Comparison of ENCODE assay signal across 8 cellular contexts in genomic region chr20:2663887-2664719, GRCh38. TPM values are rescaled to one million over a fixed set of nuclear protein-coding genes. Genes with fewer than 3 reads are reported as not detected.
DNase-seq lines count a peak whose midpoint lies in the region; ATAC-seq and TF ChIP-seq lines count a peak whose summit lies in the region.

Gene IDH3B, minus strand, starts transcription at chr20:2664216. Its CDS starts 28 bp downstream, at chr20:2664188.

- TF ChIP-seq CTCF in astrocyte of the cerebellum (IDR thresholded peaks at IDR 0.05; ENCODE audit: low read depth, low read length, missing control alignments), result no peak

- H3K4me3 ChIP-seq in astrocyte of the cerebellum (ENCODE audit: low read depth, low read length), result peak within 1 kb of the TSS; percentile 98

- DNase-seq in NCI-H2029 (lab: John Stamatoyannopoulos, UW), result peak; percentile 91
- peak; percentile 87 for DNase-seq in T-helper 9 cell
- peak; percentile 80 for DNase-seq in astrocyte of the cerebellum (ENCODE audit: low read depth)
- peak; percentile 92 for DNase-seq in hepatic stellate cell (ENCODE audit: low spot score)
- DNase-seq in renal cortical epithelial cell (ENCODE audit: low read depth), result peak; percentile 86

- in situ Hi-C loops in astrocyte of the cerebellum (cut with HindIII; ENCODE audit: low sequenced_read_pairs), result no loop called here

- ATAC-seq in GM18499 (IDR thresholded peaks at IDR 0.05; ENCODE audit: insufficient read depth, unreplicated experiment) (peak; percentile 67), HG02970 (IDR thresholded peaks at IDR 0.05; ENCODE audit: low FRiP score, unreplicated experiment) (peak; percentile 70), HG02870 (IDR thresholded peaks at IDR 0.05; ENCODE audit: unreplicated experiment) (no peak)

RNA-seq across cellular contexts. Expression of gene IDH3B, which starts in this region (rescaled TPM):
- 72.9 and 104 TPM in 2 replicates for total RNA-seq in renal cortical epithelial cell
